Comparison of ENCODE assay signal across 33 cellular contexts in the genomic region with DNA sequence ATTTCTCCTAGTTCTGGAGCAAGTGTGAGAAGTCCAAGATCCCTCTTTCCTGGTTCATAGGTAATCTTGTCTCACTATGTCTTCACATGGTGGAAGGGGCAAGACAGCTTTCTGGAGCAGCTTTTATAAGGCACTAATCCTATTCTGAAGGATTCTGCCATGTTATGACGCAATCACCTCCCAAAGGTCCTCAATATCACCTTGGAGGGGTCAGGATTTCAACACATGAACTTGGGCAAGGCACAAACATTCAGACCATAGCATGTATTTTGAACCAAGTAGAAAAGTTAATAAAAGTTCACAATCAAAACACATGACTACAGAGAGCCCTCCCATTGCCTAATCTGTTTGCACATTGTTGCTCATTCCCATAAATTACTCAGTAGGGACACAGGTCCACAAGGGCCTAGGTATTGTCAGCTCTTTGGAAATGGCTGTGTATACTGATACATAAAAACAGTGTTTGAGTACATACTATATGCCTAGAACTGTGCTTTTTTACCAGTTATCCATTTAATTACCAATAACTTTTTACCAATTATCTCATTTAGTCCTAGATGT. TPM values are rescaled to one million over a fixed set of nuclear protein-coding genes. Genes with fewer than 3 reads are reported as not detected.
"Had no signal": no experiment of that assay in that cellular context is flagged by ENCODE, and none has a peak within 500 bp of the region (broad histone marks: within the 10 kb centered on the region; RNA-seq: fewer than 3 reads in every experiment).

No MANE protein-coding gene starts in this region.

- H3K27ac ChIP-seq: ascending aorta, cardiac muscle cell, VCaP had no signal

- H3K4me1 ChIP-seq: ascending aorta had no signal

- H3K36me3 ChIP-seq: ascending aorta, cardiac muscle cell had no signal

- FAIRE-seq: bronchial epithelial cell, TTC549 had no signal

- ATAC-seq: activated CD8-positive, alpha-beta T cell treated with anti-CD3 and anti-CD28 coated beads for 36 hours; activated naive CD8-positive, alpha-beta T cell treated with anti-CD3 and anti-CD28 coated beads, Interleukin-2, amount 50 U/mL, for 24 hours; activated T-cell treated with anti-CD3 and anti-CD28 coated beads, Interleukin-2, amount 50 U/mL, for 4 hours; activated T-cell treated with anti-CD3 and anti-CD28 coated beads, Interleukin-2, amount 50 U/mL, for 72 hours; activated T-helper 17 cell treated with anti-CD3 and anti-CD28 coated beads, Interleukin-2, amount 50 U/mL, for 72 hours had no signal

- H3K27me3 ChIP-seq: ascending aorta, cardiac muscle cell had no signal

- H3K4me3 ChIP-seq: ascending aorta, cardiac muscle cell had no signal

- DNase-seq: activated B cell treated with CpG ODN at 0.5 μM for 24 hours; activated CD4-positive, alpha-beta memory T cell treated with anti-CD3 and anti-CD28 coated beads for 36 hours; activated CD4-positive, alpha-beta T cell treated with anti-CD3 and anti-CD28 coated beads for 4 hours; activated CD4-positive, alpha-beta T cell treated with anti-CD3 and anti-CD28 coated beads, Interleukin-2, amount 10 ng/mL, durations not matched to agents 24 days and 14 days; activated CD4-positive, alpha-beta T cell treated with anti-CD3 and anti-CD28 coated beads, Interleukin-2, amount 50 U/mL, for 1 hour; activated CD4-positive, alpha-beta T cell treated with anti-CD3 and anti-CD28 coated beads, Interleukin-2, amount 50 U/mL, for 4 hours; activated CD4-positive, CD25-positive, alpha-beta regulatory T cell treated with anti-CD3 and anti-CD28 coated beads, Interleukin-2, amount 50 U/mL, for 72 hours; activated CD8-positive, alpha-beta memory T cell treated with anti-CD3 and anti-CD28 coated beads, Interleukin-2, amount 50 U/mL, for 4 hours; activated CD8-positive, alpha-beta T cell treated with anti-CD3 and anti-CD28 coated beads for 36 hours; activated effector memory CD4-positive, alpha-beta T cell treated with anti-CD3 and anti-CD28 coated beads, Interleukin-2, amount 50 U/mL, for 16 hours; activated naive CD4-positive, alpha-beta T cell treated with anti-CD3 and anti-CD28 coated beads, Interleukin-2, amount 10 ng/mL, durations not matched to agents 7 days and 5 days; activated naive CD4-positive, alpha-beta T cell treated with Interleukin-2 at 50 U/mL for 16 hours; activated naive CD8-positive, alpha-beta T cell treated with anti-CD3 and anti-CD28 coated beads, Interleukin-2, amount 10 ng/mL, durations not matched to agents 7 days and 5 days; activated naive CD8-positive, alpha-beta T cell treated with anti-CD3 and anti-CD28 coated beads, Interleukin-2, amount 50 U/mL, for 24 hours; activated T-cell treated with anti-CD3 and anti-CD28 coated beads for 4 hours; activated T-cell treated with anti-CD3 and anti-CD28 coated beads, Interleukin-2, amount 50 U/mL, for 1 hour; activated T-cell treated with anti-CD3 and anti-CD28 coated beads, Interleukin-2, amount 50 U/mL, for 4 hours; activated T-cell treated with anti-CD3 and anti-CD28 coated beads, Interleukin-2, amount 50 U/mL, for 72 hours; amygdala; anterior cingulate cortex; caudate nucleus; cerebellar nuclear complex; T-helper 1 cell; T-helper 2 cell; T-helper 9 cell had no signal

- H3K9me3 ChIP-seq: ascending aorta had no signal

RNA-seq across cellular contexts. Expression of a gene that starts 11.3 kb away (rescaled TPM):
- total RNA-seq: activated B cell treated with CpG ODN at 0.5 μM for 24 hours; activated CD4-positive, alpha-beta memory T cell treated with anti-CD3 and anti-CD28 coated beads for 36 hours; activated CD4-positive, alpha-beta T cell treated with anti-CD3 and anti-CD28 coated beads, Interleukin-2, amount 10 ng/mL, durations not matched to agents 24 days and 14 days; activated CD8-positive, alpha-beta memory T cell treated with anti-CD3 and anti-CD28 coated beads for 36 hours; activated CD8-positive, alpha-beta T cell treated with anti-CD3 and anti-CD28 coated beads for 36 hours; activated naive CD8-positive, alpha-beta T cell treated with anti-CD3 and anti-CD28 coated beads, Interleukin-2, amount 10 ng/mL, durations not matched to agents 7 days and 5 days; activated T-cell treated with anti-CD3 and anti-CD28 coated beads, Interleukin-2, amount 50 U/mL, for 4 hours; activated T-cell treated with anti-CD3 and anti-CD28 coated beads, Interleukin-2, amount 50 U/mL, for 72 hours; activated T-helper 1 cell treated with anti-CD3 and anti-CD28 coated beads, Interleukin-12 subunit alpha, Interleukin-12 subunit beta, Interleukin-2, Interleukin-4 antibody, amounts not matched to agents 30 ng/mL and 10 ng/mL and 1 ng/mL, durations not matched to agents 14 hours and 24 hours and 36 hours; activated T-helper 17 cell treated with anti-CD3 and anti-CD28 coated beads, Interleukin-2, amount 50 U/mL, for 72 hours; ascending aorta; bronchial epithelial cell had no signal
